Comparison of ENCODE assay signal across 19 cellular contexts in the genomic region with DNA sequence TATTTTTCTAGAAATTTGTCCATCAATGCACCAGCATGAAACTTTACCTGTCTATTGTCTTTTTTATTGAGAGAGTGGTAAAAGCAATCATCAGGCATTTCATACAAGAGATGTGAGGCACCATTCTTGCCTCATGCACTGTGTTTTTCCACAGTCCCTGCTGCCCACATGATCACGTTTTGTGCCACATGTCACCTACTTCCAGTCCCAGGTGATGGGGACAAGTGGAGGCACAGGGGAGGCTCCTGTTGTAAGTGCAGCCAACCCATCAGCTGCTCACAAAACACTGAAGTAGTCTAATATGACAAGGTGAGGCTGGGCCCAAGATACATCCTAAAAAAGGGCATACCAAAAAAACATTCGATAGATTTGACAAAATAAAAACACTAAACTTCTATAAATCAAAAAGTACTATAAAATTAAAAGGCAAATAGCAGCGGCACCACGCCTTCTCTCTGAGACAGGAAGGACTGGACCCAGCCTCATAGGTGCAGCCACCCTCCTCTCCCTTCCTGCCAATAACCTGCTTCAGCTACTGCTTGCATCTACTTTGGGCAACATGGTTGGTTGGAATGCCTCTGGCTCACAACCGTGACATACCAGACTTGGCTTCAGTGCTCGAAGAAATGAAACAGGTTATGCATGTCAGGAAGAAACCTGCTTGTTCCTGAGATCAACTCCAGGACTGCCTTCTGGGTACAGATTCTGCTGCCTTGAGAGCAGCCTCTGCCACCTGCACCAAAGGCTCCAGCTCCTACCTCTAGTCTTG. TPM values are rescaled to one million over a fixed set of nuclear protein-coding genes. Genes with fewer than 3 reads are reported as not detected.
DNase-seq lines count a peak whose midpoint lies in the region; ATAC-seq, FAIRE-seq and TF ChIP-seq lines count a peak whose summit lies in the region.
"Had no signal": no experiment of that assay in that cellular context is flagged by ENCODE, and none has a peak within 500 bp of the region (broad histone marks: within the 10 kb centered on the region; RNA-seq: fewer than 3 reads in every experiment).

No MANE protein-coding gene starts in this region.

- H3K4me1 Mint-ChIP-seq in T-cell: peaks cover 19 to 23% (median 19%) of the 10 kb centered on the region in 3 donors

- peak overlapping the region; percentile 91 for H3K4me2 ChIP-seq in keratinocyte (ENCODE audit: control insufficient read depth, extremely low read depth, insufficient read depth, low read depth, low read length)

- POLR2A ChIA-PET in T-cell (lab: Charles Lee): interaction anchor here in 1 of 2 donors (0.7 kb wide), 1 partner anchor 127 kb away, joined by 4 read pairs; no protein-coding TSS in a partner anchor

- in situ Hi-C loops in Caki2 (cut with HindIII; ENCODE audit: low pct_unique_long_range_greater_than_20kb, low sequenced_read_pairs): no loop called here

- H3K4me3 ChIP-seq in ACC112 (ENCODE audit: low read depth, low read length): peak overlapping the region; percentile 97
- peak overlapping the region in 1 of 3 experiments; percentile 30 for H3K4me3 ChIP-seq in keratinocyte (ENCODE audit: control insufficient read depth in 2 of 3, extremely low read depth in 1 of 3, insufficient read depth in 2 of 3, low read depth in 1 of 3, low read length in 3 of 3)
- H3K4me3 ChIP-seq in psoas muscle: no peak overlapping the region
- H3K4me3 ChIP-seq: HAP-1, upper lobe of right lung had no signal

- dilution Hi-C loops in keratinocyte (cut with MboI; ENCODE audit: extremely low pct_ligation_motif_present, low sequenced_read_pairs): no loop called here

- no peak overlapping the region for H3K4me3 Mint-ChIP-seq in T-cell

- no peaks in the 10 kb centered on the region for H4K20me1 ChIP-seq in keratinocyte (ENCODE audit: control insufficient read depth, extremely low read depth, insufficient read depth, low read length)

- no peaks in the 10 kb centered on the region for H3K27me3 Mint-ChIP-seq in T-cell
- H3K27me3 Mint-ChIP-seq: effector memory CD8-positive, alpha-beta T cell had no signal

- peak overlapping the region in 1 of 2 donors; percentile 52 for H3K27ac Mint-ChIP-seq in T-cell
- H3K27ac Mint-ChIP-seq: effector memory CD8-positive, alpha-beta T cell had no signal

- H2AFZ ChIP-seq in ACC112 (ENCODE audit: low read length, unreplicated experiment): no peak overlapping the region
- no peak overlapping the region for H2AFZ ChIP-seq in keratinocyte (ENCODE audit: control insufficient read depth, low read length)

- DNase-seq in Caki2 (ENCODE audit: low read depth): peak; percentile 38
- peak; percentile 43 for DNase-seq in activated CD8-positive, alpha-beta memory T cell treated with anti-CD3 and anti-CD28 coated beads, Interleukin-2, amount 50 U/mL, for 48 hours
- DNase-seq in keratinocyte (ENCODE audit: low read depth, low spot score): no peak
- DNase-seq in T-cell: no peak
- DNase-seq in NCI-H128 (lab: John Stamatoyannopoulos, UW; ENCODE audit: unreplicated experiment): no peak
- no peak for DNase-seq in psoas muscle
- DNase-seq: activated naive CD4-positive, alpha-beta T cell treated with anti-CD3 and anti-CD28 coated beads, Interleukin-2, amount 50 U/mL, for 16 hours; BE2C; DMS79; effector memory CD8-positive, alpha-beta T cell; midbrain; NCI-H1105; stimulated activated CD4-positive, alpha-beta T cell treated with anti-CD3 and anti-CD28 coated beads, Interleukin-4, amount 100 ng/mL, for 1 hour; upper lobe of right lung had no signal

- H3K4me1 ChIP-seq in ACC112 (ENCODE audit: control insufficient read depth, insufficient read depth, low read length, unreplicated experiment) (peaks cover 17% of the 10 kb centered on the region), keratinocyte (ENCODE audit: control insufficient read depth, extremely low read depth, insufficient read depth, low read length) (peaks cover 26% of the 10 kb centered on the region), psoas muscle (no peaks in the 10 kb centered on the region)
- H3K4me1 ChIP-seq: upper lobe of right lung had no signal

- no peak overlapping the region for H3K27ac ChIP-seq in ACC112 (ENCODE audit: low read depth, low read length)
- H3K27ac ChIP-seq in keratinocyte (ENCODE audit: control insufficient read depth, insufficient read depth, low read length): no peak overlapping the region
- no peak overlapping the region for H3K27ac ChIP-seq in psoas muscle
- H3K27ac ChIP-seq: upper lobe of right lung had no signal

- no peaks in the 10 kb centered on the region for H3K9me1 ChIP-seq in keratinocyte (ENCODE audit: control insufficient read depth, extremely low read depth, insufficient read depth, low read length)

- H3K27me3 ChIP-seq in ACC112 (ENCODE audit: insufficient read depth, low read length) (no peaks in the 10 kb centered on the region), keratinocyte (ENCODE audit: control insufficient read depth, extremely low read depth, insufficient read depth, low read length) (no peaks in the 10 kb centered on the region), psoas muscle (ENCODE audit: insufficient read depth in 3 of 3, low read length in 2 of 3) (peaks cover 0 to 1% (median 0%) of the 10 kb centered on the region in 3 donors)
- H3K27me3 ChIP-seq: BE2C, upper lobe of right lung had no signal

- no peaks in the 10 kb centered on the region for H3K9me3 Mint-ChIP-seq in T-cell
- H3K9me3 Mint-ChIP-seq: effector memory CD8-positive, alpha-beta T cell had no signal

- H3K9ac ChIP-seq in keratinocyte (ENCODE audit: control insufficient read depth, extremely low read depth, insufficient read depth, low read length): no peak overlapping the region

- WGBS in psoas muscle, 3 donors: 73 to 80% (median 73%) methylated on average over 6 of the region's 6 CpGs

- TF ChIP-seq CTCF in keratinocyte (optimal IDR thresholded peaks at IDR 0.05 in 1 of 3, IDR thresholded peaks at IDR 0.05 in 1 of 3, conservative IDR thresholded peaks at IDR 0.05 in 1 of 3; ENCODE audit: extremely low read depth in 1 of 3, insufficient read depth in 2 of 3, low read length in 3 of 3) (no peak), psoas muscle (IDR thresholded peaks at IDR 0.05) (no peak)

- CTCF ChIA-PET in T-cell (lab: Charles Lee): interaction anchor here in 1 of 2 donors (0.6 kb wide), 2 partner anchors 12 to 130 kb away, joined by 3 to 4 read pairs; no protein-coding TSS in a partner anchor

- H3K36me3 Mint-ChIP-seq in T-cell: no peaks in the 10 kb centered on the region

- H3K36me3 ChIP-seq in ACC112 (ENCODE audit: insufficient read depth, low read length): peaks cover 31% of the 10 kb centered on the region
- peaks cover 9% of the 10 kb centered on the region in 2 experiments for H3K36me3 ChIP-seq in keratinocyte (ENCODE audit: control insufficient read depth in 2 of 2, extremely low read depth in 1 of 2, insufficient read depth in 2 of 2, low read length in 2 of 2)
- H3K36me3 ChIP-seq in psoas muscle (ENCODE audit: insufficient read depth in 1 of 2, low read depth in 1 of 2): peaks cover 0 to 6% of the 10 kb centered on the region in 2 donors

- no peak for ATAC-seq in HG03135 (IDR thresholded peaks at IDR 0.05; ENCODE audit: unreplicated experiment)
- no peak for ATAC-seq in T-cell (replicated peaks in 1 of 4)
- no peak for ATAC-seq in psoas muscle
- ATAC-seq: effector memory CD8-positive, alpha-beta T cell; sciatic nerve; upper lobe of right lung had no signal

- no peak for FAIRE-seq in keratinocyte (lab: Jason Lieb, UNC)
- FAIRE-seq: TTC549 had no signal

- H3K79me2 ChIP-seq in ACC112 (ENCODE audit: control insufficient read depth, insufficient read depth, low read length, unreplicated experiment) (peaks cover 38% of the 10 kb centered on the region), keratinocyte (ENCODE audit: control insufficient read depth, insufficient read depth, low read length) (peaks cover 14% of the 10 kb centered on the region)

- H3K9me3 ChIP-seq in keratinocyte (ENCODE audit: control insufficient read depth, low read depth, low read length) (no peaks in the 10 kb centered on the region), psoas muscle (no peaks in the 10 kb centered on the region)
- H3K9me3 ChIP-seq: BE2C, HAP-1, upper lobe of right lung had no signal

- intact Hi-C loops in psoas muscle (cut with DNase I): no loop called here

RNA-seq across cellular contexts. Expression of a gene that starts 2.3 kb away (rescaled TPM):
- 14.2 and 25.1 TPM in 2 replicates for total RNA-seq in Caki2 (2014; rRNA removed; shearing (Covaris generic); ENCODE audit: low replicate concordance)
- polyA plus RNA-seq in keratinocyte (7.4 to 9.5 TPM (median 7.9 TPM) in 3 replicates), psoas muscle (under 1 TPM; 0.18 to 0.44 (median 0.22) TPM)
- polyA plus RNA-seq in keratinocyte (2011; ENCODE audit: low read depth): 0.40 TPM
- 4.5 and 6.1 TPM in 2 replicates for polyA plus RNA-seq in keratinocyte (2011; cell fraction: cytosol; rRNA removed)
- 17.0 and 17.8 TPM in 2 replicates for polyA plus RNA-seq in keratinocyte (2011; cell fraction: nucleus; rRNA removed)
- 2.2 and 4.8 TPM in 2 replicates for polyA plus RNA-seq in keratinocyte (2012; ENCODE audit: low replicate concordance)
- 6.3 to 9.6 TPM (median 7.8 TPM) in 3 replicates for polyA minus RNA-seq in keratinocyte
- 18.0 TPM for polyA minus RNA-seq in keratinocyte (2011; cell fraction: cytosol; rRNA and poly(A)+ RNA removed)
- 13.8 and 17.1 TPM in 2 replicates for polyA minus RNA-seq in keratinocyte (2011; cell fraction: nucleus; rRNA and poly(A)+ RNA removed)
- total RNA-seq in T-cell (1 to 10 TPM; 1.2 to 7.6 (median 5.1) TPM), psoas muscle (1 to 10 TPM; 1.2 to 2.4 (median 1.7) TPM)

RNA-seq across cellular contexts. Expression of a gene that starts 52.3 kb away (rescaled TPM):
- total RNA-seq in Caki2 (2014; rRNA removed; shearing (Covaris generic); ENCODE audit: low replicate concordance): 0.58 and 1.6 TPM in 2 replicates
- polyA plus RNA-seq in keratinocyte: 0.70 to 1.6 TPM (median 1.1 TPM) in 3 replicates
- 0.29 TPM for polyA plus RNA-seq in keratinocyte (2011; ENCODE audit: low read depth)
- polyA plus RNA-seq in keratinocyte (2011; cell fraction: cytosol; rRNA removed): 1.2 and 1.3 TPM in 2 replicates
- polyA plus RNA-seq in keratinocyte (2011; cell fraction: nucleus; rRNA removed): 4.9 and 5.1 TPM in 2 replicates
- polyA plus RNA-seq in keratinocyte (2012; ENCODE audit: low replicate concordance): 0.48 and 2.4 TPM in 2 replicates
- 2.4 to 9.1 TPM (median 3.1 TPM) in 3 replicates for polyA minus RNA-seq in keratinocyte
- polyA minus RNA-seq in keratinocyte (2011; cell fraction: cytosol; rRNA and poly(A)+ RNA removed): 1.9 TPM
- polyA minus RNA-seq in keratinocyte (2011; cell fraction: nucleus; rRNA and poly(A)+ RNA removed): 5.7 and 10.0 TPM in 2 replicates
- under 1 TPM; 0.05 to 0.29 (median 0.15) TPM for total RNA-seq in T-cell
- 1 to 10 TPM; 1.2 to 4.4 (median 2.9) TPM for total RNA-seq in psoas muscle
- 1 to 10 TPM in 1 of 3 donors, under 1 TPM in 2; 0.46 to 1.4 (median 0.63) TPM for polyA plus RNA-seq in psoas muscle

Comparison
In these comparisons a context has a peak if more than half of its experiments do, and no peak if none do; other contexts are left out.
1. DNase-seq: peak in Caki2 (single experiment) and activated CD8-positive, alpha-beta memory T cell treated with anti-CD3 and anti-CD28 coated beads, Interleukin-2, amount 50 U/mL, for 48 hours (single experiment); none in keratinocyte (single experiment), T-cell (0 of 34), NCI-H128 (single experiment) and psoas muscle (0 of 2).